In genomic region chr5:139566611-139567010, GRCh38 we compare ENCODE assay signal across 12 cellular contexts. TPM values are rescaled to one million over a fixed set of nuclear protein-coding genes. Genes with fewer than 3 reads are reported as not detected.
DNase-seq lines count a peak whose midpoint lies in the region; ATAC-seq and TF ChIP-seq lines count a peak whose summit lies in the region.
"Had no signal": no experiment of that assay in that cellular context is flagged by ENCODE, and none has a peak within 500 bp of the region (broad histone marks: within the 10 kb centered on the region; RNA-seq: fewer than 3 reads in every experiment).

No MANE protein-coding gene starts in this region.

- no peak overlapping the region for H3K4me3 ChIP-seq in IMR-90 (ENCODE audit: insufficient read depth, low read depth, low read length)
- no peak overlapping the region for H3K4me3 ChIP-seq in dorsolateral prefrontal cortex
- no peak overlapping the region for H3K4me3 ChIP-seq in WERI-Rb-1 (ENCODE audit: low read depth, low read length)

- TF ChIP-seq RAD21 in IMR-90 (IDR thresholded peaks at IDR 0.05; ENCODE audit: low read length): no peak

- no peak for TF ChIP-seq POLR2A in IMR-90 (IDR thresholded peaks at IDR 0.05; ENCODE audit: low read depth, low read length)

- peaks cover 7% of the 10 kb centered on the region for H3K4me1 ChIP-seq in IMR-90 (ENCODE audit: control insufficient read depth, insufficient read depth, low read length)

- WGBS in IMR-90 (ENCODE audit: extremely low coverage in 2 of 2, insufficient read length in 1 of 2), 2 experiments: no CpG with 5 or more reads among the region's 5 CpGs

- peak overlapping the region; percentile 92 for H3K27ac Mint-ChIP-seq in CD4-positive, alpha-beta T cell
- H3K27ac Mint-ChIP-seq in activated T-helper 17 cell treated with anti-CD3 and anti-CD28 coated beads, Interleukin-2, amount 50 U/mL, for 72 hours: peak overlapping the region; percentile 89
- peak overlapping the region; percentile 89 to 98 (median 94) for H3K27ac Mint-ChIP-seq in naive thymus-derived CD8-positive, alpha-beta T cell

- intact Hi-C loops in CD4-positive, alpha-beta T cell (cut with DNase I, micrococcal nuclease): loop anchor here (10.0 kb wide), 2 partner anchors 48 to 548 kb away; partner anchors contain the start of gene PURA (in 1 of the 2)
- intact Hi-C loops in IMR-90 (cut with micrococcal nuclease) (no loop called here), dorsolateral prefrontal cortex (cut with DNase I) (loop anchor here in 1 of 2 donors (10.0 kb wide), 1 partner anchor 198 kb away; no protein-coding TSS in a partner anchor)

- no peak overlapping the region for H3K23ac ChIP-seq in IMR-90 (ENCODE audit: low read depth, low read length)

- dilution Hi-C loops in IMR-90 (cut with HindIII; ENCODE audit: low sequenced_read_pairs, unreplicated experiment): no loop called here

- H3K4ac ChIP-seq in IMR-90 (ENCODE audit: low read depth, low read length): no peak overlapping the region

- H3K27me3 Mint-ChIP-seq in CD4-positive, alpha-beta T cell: no peaks in the 10 kb centered on the region
- no peaks in the 10 kb centered on the region for H3K27me3 Mint-ChIP-seq in activated T-helper 17 cell treated with anti-CD3 and anti-CD28 coated beads, Interleukin-2, amount 50 U/mL, for 72 hours
- H3K27me3 Mint-ChIP-seq in naive thymus-derived CD8-positive, alpha-beta T cell: no peaks in the 10 kb centered on the region

- no peak overlapping the region for H3K56ac ChIP-seq in IMR-90 (ENCODE audit: extremely low read depth, insufficient read depth, low read length)

- BruUV-seq in IMR-90 (replicated peaks; lab: Mats Ljungman, UMichigan): no TSS peak

- H3K79me1 ChIP-seq in IMR-90 (ENCODE audit: low read depth in 1 of 2, low read length in 2 of 2): peaks cover 6 to 36% of the 10 kb centered on the region in 2 experiments; a peak in 2 of 4 replicates

- peak overlapping the region; percentile 73 for H3K4me3 Mint-ChIP-seq in CD4-positive, alpha-beta T cell
- H3K4me3 Mint-ChIP-seq in activated T-helper 17 cell treated with anti-CD3 and anti-CD28 coated beads, Interleukin-2, amount 50 U/mL, for 72 hours: peak overlapping the region; percentile 88
- peak overlapping the region; percentile 71 to 100 (median 99) for H3K4me3 Mint-ChIP-seq in naive thymus-derived CD8-positive, alpha-beta T cell

- H3K9me1 ChIP-seq in IMR-90 (ENCODE audit: insufficient read depth, low read length): 0 out of 2 replicates have a peak, but pooled peaks cover 2% of the 10 kb centered on the region

- H2AFZ ChIP-seq in IMR-90 (replicated peaks; ENCODE audit: low read length, poor library complexity): no peak overlapping the region

- H2BK20ac ChIP-seq in IMR-90 (ENCODE audit: low read depth, low read length): no peak overlapping the region

- H4K91ac ChIP-seq in IMR-90 (ENCODE audit: insufficient read depth, low read depth, low read length): no peak overlapping the region

- H4K20me1 ChIP-seq in IMR-90 (ENCODE audit: insufficient read depth, low read length): peaks cover 87% of the 10 kb centered on the region

- H2BK5ac ChIP-seq in IMR-90 (ENCODE audit: low read depth, low read length, poor library complexity, severe bottlenecking): no peak overlapping the region

- H3K27me3 ChIP-seq in CD4-positive, alpha-beta T cell (ENCODE audit: control insufficient read depth, insufficient read depth, low read length): no peaks in the 10 kb centered on the region
- no peaks in the 10 kb centered on the region for H3K27me3 ChIP-seq in IMR-90 (ENCODE audit: control insufficient read depth, insufficient read depth, low read length)
- H3K27me3 ChIP-seq in dorsolateral prefrontal cortex: no peaks in the 10 kb centered on the region
- H3K27me3 ChIP-seq in WERI-Rb-1 (ENCODE audit: insufficient read depth, low read depth, severe bottlenecking): no peaks in the 10 kb centered on the region

- H3K9me3 ChIP-seq in CD4-positive, alpha-beta T cell (ENCODE audit: control insufficient read depth, low read length): no peaks in the 10 kb centered on the region
- H3K9me3 ChIP-seq in IMR-90 (ENCODE audit: control insufficient read depth, insufficient read depth, low read length) (no peaks in the 10 kb centered on the region), WERI-Rb-1 (ENCODE audit: severe bottlenecking) (no peaks in the 10 kb centered on the region)

- no peak overlapping the region for H2AK9ac ChIP-seq in IMR-90 (replicated peaks; ENCODE audit: low read depth, low read length, poor library complexity)

- in situ Hi-C loops in IMR-90 (cut with MboI; ENCODE audit: low sequenced_read_pairs): no loop called here

- CTCF ChIA-PET in CD4-positive, alpha-beta T cell (lab: Charles Lee): interaction anchor here (4.5 kb wide), 1 partner anchor 8 kb away, joined by 28 read pairs; no protein-coding TSS in a partner anchor
- CTCF ChIA-PET in IMR-90 (lab: Yijun Ruan, JAX): no interaction called here

- no peak overlapping the region for H3K18ac ChIP-seq in IMR-90 (ENCODE audit: low read depth, low read length)

- no peaks in the 10 kb centered on the region for H3K9me3 Mint-ChIP-seq in CD4-positive, alpha-beta T cell
- H3K9me3 Mint-ChIP-seq in activated T-helper 17 cell treated with anti-CD3 and anti-CD28 coated beads, Interleukin-2, amount 50 U/mL, for 72 hours: no peaks in the 10 kb centered on the region
- no peaks in the 10 kb centered on the region for H3K9me3 Mint-ChIP-seq in naive thymus-derived CD8-positive, alpha-beta T cell

- H2BK120ac ChIP-seq in IMR-90 (ENCODE audit: low read depth, low read length): no peak overlapping the region

- POLR2A ChIA-PET in CD4-positive, alpha-beta T cell (lab: Charles Lee): interaction anchor here (1.1 to 8.9 kb wide), 7 partner anchors 11 to 1813 kb away, joined by 4 to 145 read pairs (median 7); partner anchors contain the start of genes HNRNPA0 and STING1
- POLR2A ChIA-PET in IMR-90 (lab: Charles Lee; ENCODE audit: unreplicated experiment): interaction anchor here (0.6 kb wide), 2 partner anchors 85 to 130 kb away, joined by 3 to 12 read pairs; no protein-coding TSS in a partner anchor
- POLR2A ChIA-PET in naive thymus-derived CD8-positive, alpha-beta T cell (lab: Charles Lee): interaction anchor here (0.6 to 10.1 kb wide), 8 partner anchors 8 to 171 kb away, joined by 3 to 224 read pairs (median 6); no protein-coding TSS in a partner anchor

- no peak overlapping the region for H3K14ac ChIP-seq in IMR-90 (replicated peaks; ENCODE audit: low read depth, low read length)

- H3K36me3 Mint-ChIP-seq in CD4-positive, alpha-beta T cell (ENCODE audit: low read depth): peaks cover 64% of the 10 kb centered on the region
- H3K36me3 Mint-ChIP-seq in activated T-helper 17 cell treated with anti-CD3 and anti-CD28 coated beads, Interleukin-2, amount 50 U/mL, for 72 hours (ENCODE audit: low read depth): peaks cover 99% of the 10 kb centered on the region
- peaks cover 0 to 37% (median 7%) of the 10 kb centered on the region in 3 donors for H3K36me3 Mint-ChIP-seq in naive thymus-derived CD8-positive, alpha-beta T cell

- H3K36me3 ChIP-seq in IMR-90 (ENCODE audit: control insufficient read depth, insufficient read depth, low read length): peaks cover 4% of the 10 kb centered on the region
- H3K36me3 ChIP-seq in WERI-Rb-1: peaks cover 82% of the 10 kb centered on the region

- no peak for DNase-seq in CD4-positive, alpha-beta T cell
- DNase-seq in IMR-90 (no peak), dorsolateral prefrontal cortex (no peak), WERI-Rb-1 (no peak), cerebellum (ENCODE audit: low spot score) (no peak)
- no peak for DNase-seq in naive thymus-derived CD8-positive, alpha-beta T cell
- DNase-seq: DMS79 treated with DMSO at 0.1 percent for 48 hours; foreskin melanocyte; left colon; occipital lobe; stimulated activated CD4-positive, alpha-beta T cell treated with anti-CD3 and anti-CD28 coated beads, Interleukin-2, amount 100 ng/mL, for 48 hours had no signal

- H4K5ac ChIP-seq in IMR-90 (ENCODE audit: low read depth, low read length): no peak overlapping the region

- peaks cover 80% of the 10 kb centered on the region for H3K4me1 Mint-ChIP-seq in CD4-positive, alpha-beta T cell (ENCODE audit: low read depth)
- peaks cover 26% of the 10 kb centered on the region for H3K4me1 Mint-ChIP-seq in activated T-helper 17 cell treated with anti-CD3 and anti-CD28 coated beads, Interleukin-2, amount 50 U/mL, for 72 hours
- H3K4me1 Mint-ChIP-seq in naive thymus-derived CD8-positive, alpha-beta T cell: peaks cover 17 to 92% (median 74%) of the 10 kb centered on the region in 4 donors

- peak overlapping the region; percentile 53 for H3K27ac ChIP-seq in CD4-positive, alpha-beta T cell (ENCODE audit: low read depth, low read length)
- H3K27ac ChIP-seq in IMR-90 (ENCODE audit: insufficient read depth, low read length) (no peak overlapping the region), dorsolateral prefrontal cortex (no peak overlapping the region), WERI-Rb-1 (no peak overlapping the region)

- TF ChIP-seq CTCF in CD4-positive, alpha-beta T cell (IDR thresholded peaks at IDR 0.05): no peak
- TF ChIP-seq CTCF in IMR-90 (conservative IDR thresholded peaks at IDR 0.05; ENCODE audit: low read depth, low read length) (no peak), dorsolateral prefrontal cortex (IDR thresholded peaks at IDR 0.05 in 54 of 56, conservative IDR thresholded peaks at IDR 0.05 in 2 of 56; ENCODE audit: low read depth in 1 of 56, partially characterized antibody in 56 of 56) (no peak), WERI-Rb-1 (IDR thresholded peaks at IDR 0.05; ENCODE audit: low read depth, low read length) (no peak)

- H2BK15ac ChIP-seq in IMR-90 (ENCODE audit: low read depth, low read length): no peak overlapping the region

- no peak for ATAC-seq in CD4-positive, alpha-beta T cell (ENCODE audit: poor library complexity)
- no peak for ATAC-seq in IMR-90 (ENCODE audit: low read depth)
- ATAC-seq in activated T-helper 17 cell treated with anti-CD3 and anti-CD28 coated beads, Interleukin-2, amount 50 U/mL, for 72 hours (replicated peaks): no peak
- no peak for ATAC-seq in naive thymus-derived CD8-positive, alpha-beta T cell
- ATAC-seq: left colon had no signal

- H3K9ac ChIP-seq in IMR-90 (ENCODE audit: low read depth, low read length): no peak overlapping the region

- H3K4me2 ChIP-seq in IMR-90 (ENCODE audit: low read depth, low read length): no peak overlapping the region

- H4K8ac ChIP-seq in IMR-90 (ENCODE audit: low read depth in 2 of 2, low read length in 2 of 2): no peak overlapping the region

- no peak overlapping the region for H2AK5ac ChIP-seq in IMR-90 (ENCODE audit: low read depth, low read length)

RNA-seq across cellular contexts. Expression of gene UBE2D2, which starts 5.5 kb away (rescaled TPM):
- total RNA-seq in CD4-positive, alpha-beta T cell: 100 to 1,000 TPM; 164 to 174 TPM
- total RNA-seq in IMR-90 (2012; rRNA removed) (35.7 and 56.7 TPM in 2 replicates), dorsolateral prefrontal cortex (100 to 1,000 TPM in 108 of 120 experiments, 10 to 100 TPM in 12; 71.6 to 161 (median 119) TPM), cerebellum (81.3 TPM)
- polyA plus RNA-seq in IMR-90 (2012; rRNA removed): 26.9 and 34.4 TPM in 2 replicates
- polyA plus RNA-seq in IMR-90 (2012; cell fraction: cytosol; rRNA removed): 17.1 and 36.9 TPM in 2 replicates
- polyA plus RNA-seq in IMR-90 (2012; cell fraction: nucleus; rRNA removed; ENCODE audit: low replicate concordance): 16.3 and 16.8 TPM in 2 replicates
- total RNA-seq in activated T-helper 17 cell treated with anti-CD3 and anti-CD28 coated beads, Interleukin-2, amount 50 U/mL, for 72 hours: 100 to 1,000 TPM; 200 to 270 TPM
- 100 to 1,000 TPM; 223 to 236 TPM for total RNA-seq in naive thymus-derived CD8-positive, alpha-beta T cell
- polyA plus RNA-seq in naive thymus-derived CD8-positive, alpha-beta T cell: 100 to 1,000 TPM; 356 to 403 (median 359) TPM
